In the genomic region with DNA sequence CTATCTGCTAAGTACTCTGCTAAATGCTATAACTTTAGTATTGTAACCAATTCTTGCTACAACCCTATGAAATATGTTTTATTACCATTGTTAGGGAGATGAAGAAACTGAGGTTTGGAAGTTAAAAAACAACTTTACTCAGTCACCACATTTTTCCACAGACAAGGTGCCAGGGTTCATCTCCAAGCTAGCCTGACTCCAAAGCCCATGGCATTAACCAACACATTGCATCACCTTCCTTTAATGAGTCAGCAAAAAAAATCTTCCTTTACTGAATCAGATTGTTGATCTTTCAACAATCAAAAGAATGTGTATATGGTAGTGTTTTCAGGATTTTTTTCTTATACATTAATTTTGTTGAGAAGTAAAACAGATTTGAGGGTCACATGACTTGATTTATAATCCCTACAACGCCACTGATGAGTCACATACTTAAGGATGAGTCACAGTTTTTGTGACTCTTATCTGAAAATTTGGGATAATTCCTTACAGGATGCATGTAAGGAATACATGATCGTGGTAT, we compare ENCODE assay signal across 1 cellular context.
TF ChIP-seq lines count a peak whose summit lies in the region.

No MANE protein-coding gene starts in this region.

TF ChIP-seq in K562, 482 proteins besides CTCF, POLR2A, EP300 and RAD21 (continued from another document and continues in another):
- no peak for TF ChIP-seq HDAC3 (IDR thresholded peaks at IDR 0.05; ENCODE audit: borderline replicate concordance, partially characterized antibody)
- peak; percentile 81 for TF ChIP-seq EP400 (IDR thresholded peaks at IDR 0.05)
- TF ChIP-seq CBX2 (IDR thresholded peaks at IDR 0.05; ENCODE audit: insufficient read depth, low read length, poor library complexity, severe bottlenecking): no peak
- no peak for TF ChIP-seq RFX5 (IDR thresholded peaks at IDR 0.05; ENCODE audit: low read depth, low read length)
- TF ChIP-seq MTF1 (CRISPR knock-in tag; IDR thresholded peaks at IDR 0.05; ENCODE audit: borderline replicate concordance): no peak
- TF ChIP-seq, protein P1, sequence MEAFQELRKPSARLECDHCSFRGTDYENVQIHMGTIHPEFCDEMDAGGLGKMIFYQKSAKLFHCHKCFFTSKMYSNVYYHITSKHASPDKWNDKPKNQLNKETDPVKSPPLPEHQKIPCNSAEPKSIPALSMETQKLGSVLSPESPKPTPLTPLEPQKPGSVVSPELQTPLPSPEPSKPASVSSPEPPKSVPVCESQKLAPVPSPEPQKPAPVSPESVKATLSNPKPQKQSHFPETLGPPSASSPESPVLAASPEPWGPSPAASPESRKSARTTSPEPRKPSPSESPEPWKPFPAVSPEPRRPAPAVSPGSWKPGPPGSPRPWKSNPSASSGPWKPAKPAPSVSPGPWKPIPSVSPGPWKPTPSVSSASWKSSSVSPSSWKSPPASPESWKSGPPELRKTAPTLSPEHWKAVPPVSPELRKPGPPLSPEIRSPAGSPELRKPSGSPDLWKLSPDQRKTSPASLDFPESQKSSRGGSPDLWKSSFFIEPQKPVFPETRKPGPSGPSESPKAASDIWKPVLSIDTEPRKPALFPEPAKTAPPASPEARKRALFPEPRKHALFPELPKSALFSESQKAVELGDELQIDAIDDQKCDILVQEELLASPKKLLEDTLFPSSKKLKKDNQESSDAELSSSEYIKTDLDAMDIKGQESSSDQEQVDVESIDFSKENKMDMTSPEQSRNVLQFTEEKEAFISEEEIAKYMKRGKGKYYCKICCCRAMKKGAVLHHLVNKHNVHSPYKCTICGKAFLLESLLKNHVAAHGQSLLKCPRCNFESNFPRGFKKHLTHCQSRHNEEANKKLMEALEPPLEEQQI (IDR thresholded peaks at IDR 0.05): peak; percentile 80; the same call in 1 of the 2 replicates
- TF ChIP-seq TAF7 (tag; IDR thresholded peaks at IDR 0.05): no peak
- no peak for TF ChIP-seq ZNF140 (CRISPR knock-in tag; IDR thresholded peaks at IDR 0.05)
- TF ChIP-seq MAX (CRISPR knock-in tag; IDR thresholded peaks at IDR 0.05): no peak
- TF ChIP-seq RFX7 (CRISPR knock-in tag; IDR thresholded peaks at IDR 0.05): no peak
- no peak for TF ChIP-seq PCBP1 (IDR thresholded peaks at IDR 0.05; ENCODE audit: low read depth, low read length, poor library complexity, severe bottlenecking)
- 0 out of 2 replicates have a peak, but pooled peaks have one; percentile 15 for TF ChIP-seq TCF3 (CRISPR knock-in tag; IDR thresholded peaks at IDR 0.05)
- no peak for TF ChIP-seq POLR3G (IDR thresholded peaks at IDR 0.05; ENCODE audit: extremely low read depth, insufficient read length, insufficient replicate concordance)
- TF ChIP-seq, protein P2, sequence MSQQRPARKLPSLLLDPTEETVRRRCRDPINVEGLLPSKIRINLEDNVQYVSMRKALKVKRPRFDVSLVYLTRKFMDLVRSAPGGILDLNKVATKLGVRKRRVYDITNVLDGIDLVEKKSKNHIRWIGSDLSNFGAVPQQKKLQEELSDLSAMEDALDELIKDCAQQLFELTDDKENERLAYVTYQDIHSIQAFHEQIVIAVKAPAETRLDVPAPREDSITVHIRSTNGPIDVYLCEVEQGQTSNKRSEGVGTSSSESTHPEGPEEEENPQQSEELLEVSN (IDR thresholded peaks at IDR 0.05; ENCODE audit: borderline replicate concordance in 1 of 2, extremely low read depth in 1 of 2, insufficient read depth in 1 of 2, insufficient read length in 1 of 2, low read depth in 1 of 2, low read length in 1 of 2, poor library complexity in 1 of 2, severe bottlenecking in 1 of 2): no peak
- no peak for TF ChIP-seq BCLAF1 (IDR thresholded peaks at IDR 0.05; ENCODE audit: borderline replicate concordance in 1 of 2, control insufficient read depth in 1 of 2, low read depth in 2 of 2, low read length in 1 of 2)
- no peak for TF ChIP-seq ZKSCAN8 (CRISPR knock-in tag; IDR thresholded peaks at IDR 0.05)
- TF ChIP-seq ZNF239 (CRISPR knock-in tag; IDR thresholded peaks at IDR 0.05): no peak
- no peak for TF ChIP-seq SRF (CRISPR knock-in tag; IDR thresholded peaks at IDR 0.05)
- no peak for TF ChIP-seq THRAP3 (IDR thresholded peaks at IDR 0.05; ENCODE audit: borderline replicate concordance)
- TF ChIP-seq SNAPC5 (CRISPR knock-in tag; IDR thresholded peaks at IDR 0.05): no peak
- no peak for TF ChIP-seq MBD2 (IDR thresholded peaks at IDR 0.05; ENCODE audit: borderline replicate concordance, low read depth)
- TF ChIP-seq ZNF174 (CRISPR knock-in tag; IDR thresholded peaks at IDR 0.05): no peak
- TF ChIP-seq ZNF699 (CRISPR knock-in tag; IDR thresholded peaks at IDR 0.05; ENCODE audit: insufficient replicate concordance): no peak
- no peak for TF ChIP-seq SMAD1 (IDR thresholded peaks at IDR 0.05; ENCODE audit: low read depth, low read length, partially characterized antibody)
- no peak for TF ChIP-seq ELF4 (CRISPR knock-in tag; IDR thresholded peaks at IDR 0.05)
- TF ChIP-seq KAT7 (CRISPR knock-in tag; IDR thresholded peaks at IDR 0.05; ENCODE audit: borderline replicate concordance): no peak
- TF ChIP-seq, protein P3, sequence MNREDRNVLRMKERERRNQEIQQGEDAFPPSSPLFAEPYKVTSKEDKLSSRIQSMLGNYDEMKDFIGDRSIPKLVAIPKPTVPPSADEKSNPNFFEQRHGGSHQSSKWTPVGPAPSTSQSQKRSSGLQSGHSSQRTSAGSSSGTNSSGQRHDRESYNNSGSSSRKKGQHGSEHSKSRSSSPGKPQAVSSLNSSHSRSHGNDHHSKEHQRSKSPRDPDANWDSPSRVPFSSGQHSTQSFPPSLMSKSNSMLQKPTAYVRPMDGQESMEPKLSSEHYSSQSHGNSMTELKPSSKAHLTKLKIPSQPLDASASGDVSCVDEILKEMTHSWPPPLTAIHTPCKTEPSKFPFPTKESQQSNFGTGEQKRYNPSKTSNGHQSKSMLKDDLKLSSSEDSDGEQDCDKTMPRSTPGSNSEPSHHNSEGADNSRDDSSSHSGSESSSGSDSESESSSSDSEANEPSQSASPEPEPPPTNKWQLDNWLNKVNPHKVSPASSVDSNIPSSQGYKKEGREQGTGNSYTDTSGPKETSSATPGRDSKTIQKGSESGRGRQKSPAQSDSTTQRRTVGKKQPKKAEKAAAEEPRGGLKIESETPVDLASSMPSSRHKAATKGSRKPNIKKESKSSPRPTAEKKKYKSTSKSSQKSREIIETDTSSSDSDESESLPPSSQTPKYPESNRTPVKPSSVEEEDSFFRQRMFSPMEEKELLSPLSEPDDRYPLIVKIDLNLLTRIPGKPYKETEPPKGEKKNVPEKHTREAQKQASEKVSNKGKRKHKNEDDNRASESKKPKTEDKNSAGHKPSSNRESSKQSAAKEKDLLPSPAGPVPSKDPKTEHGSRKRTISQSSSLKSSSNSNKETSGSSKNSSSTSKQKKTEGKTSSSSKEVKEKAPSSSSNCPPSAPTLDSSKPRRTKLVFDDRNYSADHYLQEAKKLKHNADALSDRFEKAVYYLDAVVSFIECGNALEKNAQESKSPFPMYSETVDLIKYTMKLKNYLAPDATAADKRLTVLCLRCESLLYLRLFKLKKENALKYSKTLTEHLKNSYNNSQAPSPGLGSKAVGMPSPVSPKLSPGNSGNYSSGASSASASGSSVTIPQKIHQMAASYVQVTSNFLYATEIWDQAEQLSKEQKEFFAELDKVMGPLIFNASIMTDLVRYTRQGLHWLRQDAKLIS (CRISPR knock-in tag; IDR thresholded peaks at IDR 0.05): no peak
- no peak; a peak in 1 of 4 replicates for TF ChIP-seq MAZ (CRISPR knock-in tag; conservative IDR thresholded peaks at IDR 0.05 in 1 of 2, IDR thresholded peaks at IDR 0.05 in 1 of 2)
- TF ChIP-seq ZNF197 (CRISPR knock-in tag; IDR thresholded peaks at IDR 0.05; ENCODE audit: low read depth): no peak
- peak; percentile 81; the same call in 1 of the 2 replicates for TF ChIP-seq CREB3 (tag; conservative IDR thresholded peaks at IDR 0.05; ENCODE audit: low read depth)
- peak; percentile 98 for TF ChIP-seq SMARCE1 (IDR thresholded peaks at IDR 0.05)
- peak; percentile 29; the same call in 1 of the 2 replicates for TF ChIP-seq ELF2 (CRISPR knock-in tag; IDR thresholded peaks at IDR 0.05)
- no peak for TF ChIP-seq ZNF143 (CRISPR knock-in tag; IDR thresholded peaks at IDR 0.05)
- peak; percentile 54; the same call in 1 of the 2 replicates for TF ChIP-seq MTA3 (IDR thresholded peaks at IDR 0.05; ENCODE audit: borderline replicate concordance)
- no peak for TF ChIP-seq MCM2 (IDR thresholded peaks at IDR 0.05; ENCODE audit: low read depth)
- TF ChIP-seq SNRNP70 (optimal IDR thresholded peaks at IDR 0.05; ENCODE audit: low read depth, low read length): no peak
- TF ChIP-seq ZZZ3 (IDR thresholded peaks at IDR 0.05): 0 out of 2 replicates have a peak, but pooled peaks have one; percentile 24
- no peak for TF ChIP-seq ZNF507 (tag; conservative IDR thresholded peaks at IDR 0.05)
- TF ChIP-seq ZSCAN32 (CRISPR knock-in tag; IDR thresholded peaks at IDR 0.05): peak; percentile 71; the same call in 1 of the 2 replicates
- TF ChIP-seq KLF6 (CRISPR knock-in tag; IDR thresholded peaks at IDR 0.05; ENCODE audit: borderline replicate concordance): no peak
- TF ChIP-seq FOXO4 (CRISPR knock-in tag; IDR thresholded peaks at IDR 0.05): no peak
- TF ChIP-seq ZNF124 (CRISPR knock-in tag; IDR thresholded peaks at IDR 0.05): no peak
- TF ChIP-seq ZNF217 (CRISPR knock-in tag; IDR thresholded peaks at IDR 0.05): no peak
- TF ChIP-seq, protein P4, sequence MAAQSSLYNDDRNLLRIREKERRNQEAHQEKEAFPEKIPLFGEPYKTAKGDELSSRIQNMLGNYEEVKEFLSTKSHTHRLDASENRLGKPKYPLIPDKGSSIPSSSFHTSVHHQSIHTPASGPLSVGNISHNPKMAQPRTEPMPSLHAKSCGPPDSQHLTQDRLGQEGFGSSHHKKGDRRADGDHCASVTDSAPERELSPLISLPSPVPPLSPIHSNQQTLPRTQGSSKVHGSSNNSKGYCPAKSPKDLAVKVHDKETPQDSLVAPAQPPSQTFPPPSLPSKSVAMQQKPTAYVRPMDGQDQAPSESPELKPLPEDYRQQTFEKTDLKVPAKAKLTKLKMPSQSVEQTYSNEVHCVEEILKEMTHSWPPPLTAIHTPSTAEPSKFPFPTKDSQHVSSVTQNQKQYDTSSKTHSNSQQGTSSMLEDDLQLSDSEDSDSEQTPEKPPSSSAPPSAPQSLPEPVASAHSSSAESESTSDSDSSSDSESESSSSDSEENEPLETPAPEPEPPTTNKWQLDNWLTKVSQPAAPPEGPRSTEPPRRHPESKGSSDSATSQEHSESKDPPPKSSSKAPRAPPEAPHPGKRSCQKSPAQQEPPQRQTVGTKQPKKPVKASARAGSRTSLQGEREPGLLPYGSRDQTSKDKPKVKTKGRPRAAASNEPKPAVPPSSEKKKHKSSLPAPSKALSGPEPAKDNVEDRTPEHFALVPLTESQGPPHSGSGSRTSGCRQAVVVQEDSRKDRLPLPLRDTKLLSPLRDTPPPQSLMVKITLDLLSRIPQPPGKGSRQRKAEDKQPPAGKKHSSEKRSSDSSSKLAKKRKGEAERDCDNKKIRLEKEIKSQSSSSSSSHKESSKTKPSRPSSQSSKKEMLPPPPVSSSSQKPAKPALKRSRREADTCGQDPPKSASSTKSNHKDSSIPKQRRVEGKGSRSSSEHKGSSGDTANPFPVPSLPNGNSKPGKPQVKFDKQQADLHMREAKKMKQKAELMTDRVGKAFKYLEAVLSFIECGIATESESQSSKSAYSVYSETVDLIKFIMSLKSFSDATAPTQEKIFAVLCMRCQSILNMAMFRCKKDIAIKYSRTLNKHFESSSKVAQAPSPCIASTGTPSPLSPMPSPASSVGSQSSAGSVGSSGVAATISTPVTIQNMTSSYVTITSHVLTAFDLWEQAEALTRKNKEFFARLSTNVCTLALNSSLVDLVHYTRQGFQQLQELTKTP (IDR thresholded peaks at IDR 0.05; ENCODE audit: low read depth in 1 of 2, partially characterized antibody in 2 of 2): peak; percentile 73 to 88
- TF ChIP-seq CREBBP (IDR thresholded peaks at IDR 0.05; ENCODE audit: low read depth, low read length): no peak
- TF ChIP-seq SMARCB1 (IDR thresholded peaks at IDR 0.05; ENCODE audit: insufficient read length, low read depth): peak; percentile 23
- no peak for TF ChIP-seq HMG20B (CRISPR knock-in tag; IDR thresholded peaks at IDR 0.05)
- no peak for TF ChIP-seq HNRNPLL (IDR thresholded peaks at IDR 0.05; ENCODE audit: low read depth, low read length, poor library complexity, severe bottlenecking)
- TF ChIP-seq NFE2L1 (tag; IDR thresholded peaks at IDR 0.05; ENCODE audit: borderline replicate concordance, low read depth): peak; percentile 96
- no peak for TF ChIP-seq NR1H2 (CRISPR knock-in tag; IDR thresholded peaks at IDR 0.05)
